In genomic region chr3:31172336-31172735, GRCh38 we compare ENCODE assay signal across 1 cellular context.
TF ChIP-seq lines count a peak whose summit lies in the region.

No MANE protein-coding gene starts in this region.

TF ChIP-seq in HepG2, 621 proteins besides CTCF, POLR2A, EP300 and RAD21 (continued from another document):
- TF ChIP-seq HBP1 (CRISPR knock-in tag; IDR thresholded peaks at IDR 0.05; ENCODE audit: low read depth) (no peak), ZNF841 (CRISPR knock-in tag; IDR thresholded peaks at IDR 0.05; ENCODE audit: borderline replicate concordance) (no peak), ZNF713 (CRISPR knock-in tag; IDR thresholded peaks at IDR 0.05) (no peak), ZFP36L1 (CRISPR knock-in tag; IDR thresholded peaks at IDR 0.05) (no peak), SP5 (CRISPR knock-in tag; IDR thresholded peaks at IDR 0.05; ENCODE audit: borderline replicate concordance, low read depth) (no peak), IRF9 (CRISPR knock-in tag; IDR thresholded peaks at IDR 0.05; ENCODE audit: borderline replicate concordance) (no peak), ZNF883 (CRISPR knock-in tag; IDR thresholded peaks at IDR 0.05; ENCODE audit: not compliant biosample characterization) (no peak)
TF ChIP-seq in HepG2: peak in this region for 0.
